Comparison of ENCODE assay signal across 8 cellular contexts in the genomic region with DNA sequence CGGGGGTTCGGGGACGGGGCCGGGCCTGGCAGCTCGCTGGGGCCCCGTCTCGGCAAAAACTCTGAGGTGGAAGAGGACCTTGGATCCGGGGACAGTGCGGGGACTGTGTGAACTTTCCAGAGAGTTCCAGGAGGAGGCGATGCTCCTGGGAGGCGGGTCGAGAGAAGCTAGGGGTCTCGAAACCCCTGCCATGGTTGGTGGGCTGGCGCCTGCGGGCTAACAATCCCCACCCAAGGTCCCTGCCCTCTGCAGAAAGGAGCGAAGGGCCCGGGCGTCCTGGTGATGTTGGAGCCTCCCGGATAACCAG. TPM values are rescaled to one million over a fixed set of nuclear protein-coding genes. Genes with fewer than 3 reads are reported as not detected.
DNase-seq lines count a peak whose midpoint lies in the region; ATAC-seq and TF ChIP-seq lines count a peak whose summit lies in the region.

No MANE protein-coding gene starts in this region.

- no peak for DNase-seq in right atrium auricular region (ENCODE audit: low spot score)
- DNase-seq in Right ventricle myocardium superior = no peak
- DNase-seq in colonic mucosa = no peak
- DNase-seq in SIG-M5 treated with dmso at 0.1 percent for 504 hours (lab: John Stamatoyannopoulos, UW; ENCODE audit: unreplicated experiment) = no peak
- DNase-seq in stimulated activated CD8-positive, alpha-beta memory T cell treated with anti-CD3 and anti-CD28 coated beads, Interleukin-4, amount 100 ng/mL, for 48 hours = no peak
- DNase-seq in stimulated activated CD4-positive, alpha-beta T cell treated with anti-CD3 and anti-CD28 coated beads, Interleukin-4, amount 100 ng/mL, for 1 hour = no peak
- no peak for DNase-seq in amniotic stem cell (lab: John Stamatoyannopoulos, UW)

- H3K27ac ChIP-seq in right atrium auricular region (no peak overlapping the region), colonic mucosa (no peak overlapping the region)

- TF ChIP-seq CTCF in right atrium auricular region (IDR thresholded peaks at IDR 0.05) (no peak), colonic mucosa (IDR thresholded peaks at IDR 0.05) (no peak), nephron (IDR thresholded peaks at IDR 0.05; ENCODE audit: unreplicated experiment in 3 of 3) (peak in 1 of 3 experiments; percentile 31)

- peaks cover 10% of the 10 kb centered on the region for H3K4me1 Mint-ChIP-seq in nephron

- H3K9me3 ChIP-seq in right atrium auricular region (no peaks in the 10 kb centered on the region), colonic mucosa (no peaks in the 10 kb centered on the region)

- H3K36me3 Mint-ChIP-seq in nephron (ENCODE audit: low read depth) = peaks cover 13% of the 10 kb centered on the region

- no peak for ATAC-seq in Right ventricle myocardium superior (ENCODE audit: poor library complexity)

- H3K4me3 ChIP-seq in right atrium auricular region (peak overlapping the region; percentile 14 to 37), colonic mucosa (peak overlapping the region; percentile 19)

- intact Hi-C loops in Right ventricle myocardium superior (cut with DNase I) (no loop called here), colonic mucosa (cut with DNase I) (no loop called here)

- peaks cover 0 to 30% of the 10 kb centered on the region in 2 donors for H3K4me1 ChIP-seq in right atrium auricular region
- peaks cover 3% of the 10 kb centered on the region for H3K4me1 ChIP-seq in colonic mucosa

- no peak overlapping the region for H3K27ac Mint-ChIP-seq in nephron

- H3K27me3 ChIP-seq in right atrium auricular region (no peaks in the 10 kb centered on the region), colonic mucosa (no peaks in the 10 kb centered on the region)

- peaks cover 8% of the 10 kb centered on the region for H3K27me3 Mint-ChIP-seq in nephron (ENCODE audit: low read depth)

- no peak overlapping the region for H3K9ac ChIP-seq in colonic mucosa (ENCODE audit: low read depth in 2 of 2, low read length in 2 of 2)

- no peaks in the 10 kb centered on the region for H3K36me3 ChIP-seq in right atrium auricular region
- no peaks in the 10 kb centered on the region for H3K36me3 ChIP-seq in colonic mucosa

- peak overlapping the region in 2 of 3 experiments; percentile 57 to 75 for H3K4me3 Mint-ChIP-seq in nephron

- H3K9me3 Mint-ChIP-seq in nephron = no peaks in the 10 kb centered on the region

RNA-seq across cellular contexts. Expression of a gene that starts 4.7 kb away (rescaled TPM):
- total RNA-seq in right atrium auricular region (10 to 100 TPM; 52.7 to 55.9 TPM), Right ventricle myocardium superior (53.4 TPM), colonic mucosa (100 to 1,000 TPM; 108 to 137 TPM)

RNA-seq across cellular contexts. Expression of a gene that starts 27.5 kb away (rescaled TPM):
- total RNA-seq in right atrium auricular region (10 to 100 TPM; 14.1 to 14.9 TPM), Right ventricle myocardium superior (11.6 TPM), colonic mucosa (10 to 100 TPM; 18.8 to 39.5 TPM)

RNA-seq across cellular contexts. Expression of a gene that starts 41.7 kb away (rescaled TPM):
- 10 to 100 TPM; 14.7 to 23.6 TPM for total RNA-seq in right atrium auricular region
- total RNA-seq in Right ventricle myocardium superior = 12.1 TPM
- total RNA-seq in colonic mucosa = 10 to 100 TPM; 69.7 to 81.7 TPM
